1 cellular context compared by ENCODE assay signal in genomic region chr16:1645914-1646525, GRCh38.
TF ChIP-seq lines count a peak whose summit lies in the region.

No MANE protein-coding gene starts in this region.

TF ChIP-seq in K562, 482 proteins besides CTCF, POLR2A, EP300 and RAD21 (continued from another document and continues in another):
- TF ChIP-seq ARHGAP35 (IDR thresholded peaks at IDR 0.05; ENCODE audit: partially characterized antibody) (no peak), FIP1L1 (IDR thresholded peaks at IDR 0.05; ENCODE audit: low read depth, low read length, poor library complexity, severe bottlenecking) (no peak), ZNF445 (CRISPR knock-in tag; IDR thresholded peaks at IDR 0.05; ENCODE audit: low read depth) (no peak), SMAD2 (IDR thresholded peaks at IDR 0.05; ENCODE audit: low read depth, low read length) (no peak), CBX5 (IDR thresholded peaks at IDR 0.05; ENCODE audit: borderline replicate concordance, low read depth) (no peak), GATAD2A (IDR thresholded peaks at IDR 0.05) (peak; percentile 59; the same call in 1 of the 2 replicates), ZNF780A (CRISPR knock-in tag; IDR thresholded peaks at IDR 0.05) (no peak), HMG20B (CRISPR knock-in tag; IDR thresholded peaks at IDR 0.05) (no peak), RBM22 (IDR thresholded peaks at IDR 0.05; ENCODE audit: low read depth, low read length, poor library complexity, severe bottlenecking) (no peak), PKNOX1 (IDR thresholded peaks at IDR 0.05) (peak; percentile 21), NFE2L1 (tag; IDR thresholded peaks at IDR 0.05; ENCODE audit: borderline replicate concordance, low read depth) (peak; percentile 71), CHD7 (IDR thresholded peaks at IDR 0.05; ENCODE audit: low read depth, low read length) (no peak), GTF2A2 (tag; IDR thresholded peaks at IDR 0.05) (no peak), NR2C1 (IDR thresholded peaks at IDR 0.05) (no peak), NR2C1 (tag; IDR thresholded peaks at IDR 0.05) (no peak), CUX1 (CRISPR knock-in tag; IDR thresholded peaks at IDR 0.05) (0 out of 2 replicates have a peak, but pooled peaks have one; percentile 48), CTCFL (IDR thresholded peaks at IDR 0.05; ENCODE audit: borderline replicate concordance, insufficient read depth, low read depth, low read length, poor library complexity, severe bottlenecking) (no peak), GATAD2B (IDR thresholded peaks at IDR 0.05; ENCODE audit: borderline replicate concordance) (no peak), RAD51 (IDR thresholded peaks at IDR 0.05; ENCODE audit: borderline replicate concordance, low read depth) (no peak), ARID3B (CRISPR knock-in tag; IDR thresholded peaks at IDR 0.05; ENCODE audit: borderline replicate concordance) (no peak), YY1 (IDR thresholded peaks at IDR 0.05; ENCODE audit: borderline replicate concordance in 1 of 3, control insufficient read depth in 1 of 3, extremely low read depth in 1 of 3, insufficient read depth in 3 of 3, insufficient read length in 1 of 3, insufficient replicate concordance in 2 of 3, low read depth in 1 of 3, low read length in 2 of 3) (no peak), NFE2 (IDR thresholded peaks at IDR 0.05; ENCODE audit: low read depth) (peak; percentile 96), ZNF121 (CRISPR knock-in tag; conservative IDR thresholded peaks at IDR 0.05) (no peak), HMBOX1 (IDR thresholded peaks at IDR 0.05) (no peak), XRCC4 (IDR thresholded peaks at IDR 0.05; ENCODE audit: extremely low read depth, insufficient read depth, insufficient read length) (no peak), FOXK2 (conservative IDR thresholded peaks at IDR 0.05 in 1 of 2, IDR thresholded peaks at IDR 0.05 in 1 of 2; ENCODE audit: low read depth in 2 of 2) (peak; percentile 96 to 97), ZEB2 (IDR thresholded peaks at IDR 0.05) (no peak), HMGN3 (IDR thresholded peaks at IDR 0.05; ENCODE audit: borderline replicate concordance, extremely low read depth, insufficient read length, low read depth, low read length) (no peak)
